In genomic region chr5:90930062-90930461, GRCh38 we compare ENCODE assay signal across 15 cellular contexts.
A peak's percentile ranks its signal among the peaks of the same experiment; 100 is the strongest.
DNase-seq lines count a peak whose midpoint lies in the region; ATAC-seq and TF ChIP-seq lines count a peak whose summit lies in the region.
"Had no signal": no experiment of that assay in that cellular context is flagged by ENCODE, and none has a peak within 500 bp of the region (broad histone marks: within the 10 kb centered on the region; RNA-seq: fewer than 3 reads in every experiment).

No MANE protein-coding gene starts in this region.

- H3K27me3 ChIP-seq in ectodermal cell (ENCODE audit: control insufficient read depth, insufficient read depth, low read length, poor library complexity, severe bottlenecking), result no peaks in the 10 kb centered on the region
- no peaks in the 10 kb centered on the region for H3K27me3 ChIP-seq in mucosa of stomach (ENCODE audit: control insufficient read depth, insufficient read depth, low read length)
- no peaks in the 10 kb centered on the region for H3K27me3 ChIP-seq in vagina

- DNase-seq in LNCaP clone FGC (ENCODE audit: low read depth), result peak; percentile 54
- DNase-seq in vagina (ENCODE audit: extremely low spot score in 2 of 2), result no peak
- no peak for DNase-seq in activated naive CD4-positive, alpha-beta T cell (lab: John Stamatoyannopoulos, UW)
- DNase-seq: Kasumi-1; MM.1S; NCI-H1092; NCI-H1436 treated with DMSO at 0.1 percent for 48 hours; NCI-H2029; NK-92 treated with Interleukin-12 subunit alpha and Interleukin-12 subunit beta, amount 100 ng/mL, for 24 hours had no signal

- WGBS in ectodermal cell, 2 experiments, result 90 to 93% methylated on average over 3 to 5 of the region's 5 CpGs

- intact Hi-C loops in vagina (cut with DNase I), result loop anchor here (10.0 kb wide), 1 partner anchor 455 kb away; the partner anchor contains the start of gene ARRDC3

- no peak for TF ChIP-seq CTCF in LNCaP clone FGC (IDR thresholded peaks at IDR 0.05; ENCODE audit: control insufficient read depth, extremely low read depth, insufficient read depth)
- TF ChIP-seq CTCF in vagina (IDR thresholded peaks at IDR 0.05), result no peak

- peak overlapping the region; percentile 54 for H3K9ac ChIP-seq in ES-I3 (ENCODE audit: low read depth, low read length)
- H3K9ac ChIP-seq in mucosa of stomach (ENCODE audit: low read length), result peak overlapping the region; percentile 20

- H3K4me3 ChIP-seq in LNCaP clone FGC (ENCODE audit: low read depth, low read length), result no peak overlapping the region
- peak overlapping the region; percentile 35 for H3K4me3 ChIP-seq in ectodermal cell (ENCODE audit: insufficient read depth, low read depth, low read length)
- no peak overlapping the region for H3K4me3 ChIP-seq in mucosa of stomach (ENCODE audit: low read length)
- H3K4me3 ChIP-seq in vagina, result no peak overlapping the region

- ATAC-seq in GM21360 (IDR thresholded peaks at IDR 0.05; ENCODE audit: unreplicated experiment) (no peak), GM18870 (IDR thresholded peaks at IDR 0.05; ENCODE audit: unreplicated experiment) (no peak)
- ATAC-seq: Right ventricle myocardium inferior had no signal

- H3K9me3 ChIP-seq in ES-I3 (ENCODE audit: control insufficient read depth, insufficient read depth, low read length), result no peaks in the 10 kb centered on the region
- H3K9me3 ChIP-seq in ectodermal cell (ENCODE audit: control insufficient read depth, low read length), result no peaks in the 10 kb centered on the region
- H3K9me3 ChIP-seq in mucosa of stomach (ENCODE audit: control insufficient read depth, low read length), result no peaks in the 10 kb centered on the region
- no peaks in the 10 kb centered on the region for H3K9me3 ChIP-seq in vagina

- no peak overlapping the region for H3K27ac ChIP-seq in ectodermal cell (ENCODE audit: insufficient read depth, low read depth, low read length, poor library complexity, severe bottlenecking)
- H3K27ac ChIP-seq in vagina, result no peak overlapping the region

- H3K4me1 ChIP-seq in ES-I3 (ENCODE audit: insufficient read depth, low read length) (peaks cover 3% of the 10 kb centered on the region; the same call in 1 of the 2 replicates), ectodermal cell (ENCODE audit: control insufficient read depth, insufficient read depth, low read length) (peaks cover 11% of the 10 kb centered on the region), mucosa of stomach (ENCODE audit: control insufficient read depth, insufficient read depth, low read length) (peaks cover 13% of the 10 kb centered on the region), vagina (no peaks in the 10 kb centered on the region)

- no peak for TF ChIP-seq POLR2A in vagina (IDR thresholded peaks at IDR 0.05)

- H3K36me3 ChIP-seq in ES-I3 (ENCODE audit: insufficient read depth, low read length), result no peaks in the 10 kb centered on the region
- H3K36me3 ChIP-seq in ectodermal cell (ENCODE audit: control insufficient read depth, insufficient read depth, low read length), result no peaks in the 10 kb centered on the region
- H3K36me3 ChIP-seq in mucosa of stomach (ENCODE audit: control insufficient read depth, insufficient read depth, low read length), result no peaks in the 10 kb centered on the region
- no peaks in the 10 kb centered on the region for H3K36me3 ChIP-seq in vagina
